In genomic region chr6:73180718-73181619, GRCh38 we compare ENCODE assay signal across 8 cellular contexts. TPM values are rescaled to one million over a fixed set of nuclear protein-coding genes. Genes with fewer than 3 reads are reported as not detected.
A peak's percentile ranks its signal among the peaks of the same experiment; 100 is the strongest.
DNase-seq lines count a peak whose midpoint lies in the region; ATAC-seq and TF ChIP-seq lines count a peak whose summit lies in the region.

No MANE protein-coding gene starts in this region.

- peak; percentile 81 for ATAC-seq in HG02759 (IDR thresholded peaks at IDR 0.05; ENCODE audit: unreplicated experiment)

- DNase-seq in BE2C, result peak; percentile 53
- DNase-seq in GM13977 (ENCODE audit: low spot score), result peak; percentile 62
- DNase-seq in MV-4-11 (lab: John Stamatoyannopoulos, UW), result peak; percentile 65
- DNase-seq in SIG-M5 treated with dmso at 0.1 percent for 504 hours (lab: John Stamatoyannopoulos, UW; ENCODE audit: unreplicated experiment), result peak; percentile 85
- DNase-seq in middle frontal gyrus (ENCODE audit: extremely low spot score, low spot score), result peak; percentile 21
- DNase-seq in effector memory CD4-positive, alpha-beta T cell, result no peak

- no peak overlapping the region for H3K27ac ChIP-seq in effector memory CD4-positive, alpha-beta T cell (ENCODE audit: insufficient read depth, low read length, poor library complexity, severe bottlenecking)

- peak; percentile 90 for TF ChIP-seq CTCF in BE2C (IDR thresholded peaks at IDR 0.05; ENCODE audit: low read depth, low read length)
- peak; percentile 77 for TF ChIP-seq CTCF in GM13977 (IDR thresholded peaks at IDR 0.05; ENCODE audit: extremely low read depth, insufficient read depth, missing control alignments)

- H3K9me3 ChIP-seq in BE2C, result no peaks in the 10 kb centered on the region
- no peaks in the 10 kb centered on the region for H3K9me3 ChIP-seq in endocrine pancreas (ENCODE audit: control insufficient read depth, low read length)
- no peaks in the 10 kb centered on the region for H3K9me3 ChIP-seq in effector memory CD4-positive, alpha-beta T cell (ENCODE audit: control insufficient read depth, low read length)

- H3K4me1 ChIP-seq in BE2C (no peaks in the 10 kb centered on the region), endocrine pancreas (ENCODE audit: control insufficient read depth, insufficient read depth, low read length) (no peaks in the 10 kb centered on the region)
- no peaks in the 10 kb centered on the region for H3K4me1 ChIP-seq in effector memory CD4-positive, alpha-beta T cell (ENCODE audit: control insufficient read depth, insufficient read depth, low read length, poor library complexity, severe bottlenecking)

- H3K4me3 ChIP-seq in BE2C (ENCODE audit: low read depth, low read length) (peak overlapping the region; percentile 46), endocrine pancreas (ENCODE audit: control insufficient read depth, insufficient read depth, low read length) (peak overlapping the region; percentile 73)
- no peak overlapping the region for H3K4me3 ChIP-seq in effector memory CD4-positive, alpha-beta T cell (ENCODE audit: insufficient read depth, low read depth, low read length, poor library complexity, severe bottlenecking)

- in situ Hi-C loops in GM13977 (cut with MboI; ENCODE audit: low pct_unique_long_range_greater_than_20kb, low sequenced_read_pairs, unreplicated experiment), result loop anchor here (10.0 kb wide), 1 partner anchor 766 kb away; no protein-coding TSS in a partner anchor

- H3K9ac ChIP-seq in endocrine pancreas (ENCODE audit: control insufficient read depth, insufficient read depth, low read length), result no peak overlapping the region

- H3K36me3 ChIP-seq in BE2C, result no peaks in the 10 kb centered on the region
- no peaks in the 10 kb centered on the region for H3K36me3 ChIP-seq in endocrine pancreas (ENCODE audit: control insufficient read depth, insufficient read depth, low read length)
- no peaks in the 10 kb centered on the region for H3K36me3 ChIP-seq in effector memory CD4-positive, alpha-beta T cell (ENCODE audit: control insufficient read depth, insufficient read depth, low read length)

- no peaks in the 10 kb centered on the region for H3K27me3 ChIP-seq in BE2C
- peaks cover 5% of the 10 kb centered on the region for H3K27me3 ChIP-seq in endocrine pancreas (ENCODE audit: control insufficient read depth, insufficient read depth, low read length)
- no peaks in the 10 kb centered on the region for H3K27me3 ChIP-seq in effector memory CD4-positive, alpha-beta T cell (replicated peaks; ENCODE audit: control insufficient read depth, insufficient read depth, low read length, poor library complexity, severe bottlenecking)

RNA-seq across cellular contexts. Expression of gene KHDC1L, which starts 44.3 kb away (rescaled TPM):
- not detected for polyA plus RNA-seq in BE2C (2012; ENCODE audit: insufficient read depth, insufficient read length, low read depth)

Comparison
In these comparisons a context has a peak if more than half of its experiments do, and no peak if none do; other contexts are left out.
1. DNase-seq: peak in BE2C (single experiment), GM13977 (single experiment), MV-4-11 (single experiment), SIG-M5 treated with dmso at 0.1 percent for 504 hours (single experiment) and middle frontal gyrus (single experiment); none in effector memory CD4-positive, alpha-beta T cell (0 of 3).